17 cellular contexts compared by ENCODE assay signal in the genomic region with DNA sequence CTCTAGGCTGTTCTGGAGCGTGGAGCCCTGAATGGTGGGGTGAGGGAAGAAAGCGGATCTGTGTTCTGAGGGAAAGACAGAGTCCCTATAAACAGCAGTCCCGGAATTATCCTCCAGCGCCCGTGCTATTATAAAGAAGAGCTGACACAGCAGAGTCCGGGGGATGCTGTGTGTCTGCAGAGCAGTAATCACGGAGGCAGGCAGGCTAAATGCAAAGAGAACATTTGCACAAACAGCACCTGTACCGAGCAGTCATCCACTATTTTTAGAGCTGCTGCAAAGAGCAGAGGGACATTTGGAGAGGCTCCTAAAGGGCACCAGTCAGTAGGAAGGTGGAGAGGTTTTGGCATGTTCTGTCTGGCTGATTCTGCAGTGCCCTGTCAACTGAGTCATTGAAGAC.
DNase-seq lines count a peak whose midpoint lies in the region; ATAC-seq and TF ChIP-seq lines count a peak whose summit lies in the region.
"Had no signal": no experiment of that assay in that cellular context is flagged by ENCODE, and none has a peak within 500 bp of the region (broad histone marks: within the 10 kb centered on the region; RNA-seq: fewer than 3 reads in every experiment).

No MANE protein-coding gene starts in this region.

- no peak overlapping the region for H3K27ac Mint-ChIP-seq in neural progenitor cell
- H3K27ac Mint-ChIP-seq: activated CD4-positive, alpha-beta T cell treated with anti-CD3 and anti-CD28 coated beads for 36 hours; activated naive CD4-positive, alpha-beta T cell treated with anti-CD3 and anti-CD28 coated beads, Interleukin-2, amount 10 ng/mL, durations not matched to agents 7 days and 5 days had no signal

- in situ Hi-C loops in gastrocnemius medialis (cut with MboI; ENCODE audit: low sequenced_read_pairs in 4 of 4): loop anchor here in 1 of 4 donors (10.0 kb wide), 1 partner anchor 517 kb away; no protein-coding TSS in a partner anchor

- no peak overlapping the region for H3K9ac ChIP-seq in neural progenitor cell

- no peak overlapping the region for H2AFZ ChIP-seq in neural progenitor cell (replicated peaks)

- H3K4me1 Mint-ChIP-seq in neural progenitor cell: peaks cover 33% of the 10 kb centered on the region
- H3K4me1 Mint-ChIP-seq: activated CD4-positive, alpha-beta T cell treated with anti-CD3 and anti-CD28 coated beads for 36 hours; activated naive CD4-positive, alpha-beta T cell treated with anti-CD3 and anti-CD28 coated beads, Interleukin-2, amount 10 ng/mL, durations not matched to agents 7 days and 5 days had no signal

- peaks cover 54 to 58% of the 10 kb centered on the region in 2 donors for H3K4me1 ChIP-seq in gastrocnemius medialis
- peaks cover 41% of the 10 kb centered on the region for H3K4me1 ChIP-seq in neural progenitor cell
- H3K4me1 ChIP-seq: SJCRH30 had no signal

- peaks cover 6% of the 10 kb centered on the region for H3F3A ChIP-seq in neural progenitor cell (ENCODE audit: low read depth)

- no peak overlapping the region for H3K4me2 ChIP-seq in neural progenitor cell

- ATAC-seq in gastrocnemius medialis: peak; percentile 73 to 75
- ATAC-seq in HG03196 (IDR thresholded peaks at IDR 0.05; ENCODE audit: unreplicated experiment): no peak
- ATAC-seq: activated CD4-positive, alpha-beta T cell treated with anti-CD3 and anti-CD28 coated beads for 36 hours; HCT116 had no signal

- DNase-seq in NCI-H2227 (lab: John Stamatoyannopoulos, UW; ENCODE audit: unreplicated experiment) (peak; percentile 45), SHP77 treated with DMSO at 0.1 percent for 48 hours (lab: John Stamatoyannopoulos, UW) (peak; percentile 58), inferior parietal cortex (ENCODE audit: extremely low spot score) (peak; percentile 53), gastrocnemius medialis (peak; percentile 89 to 92), neural progenitor cell (ENCODE audit: low spot score) (no peak), NCI-H526 treated with DMSO at 0.1 percent for 48 hours (lab: John Stamatoyannopoulos, UW) (no peak)
- DNase-seq: activated CD4-positive, alpha-beta T cell treated with anti-CD3 and anti-CD28 coated beads for 36 hours; activated CD8-positive, alpha-beta memory T cell treated with anti-CD3 and anti-CD28 coated beads, Interleukin-2, amount 50 U/mL, for 48 hours; activated naive CD4-positive, alpha-beta T cell treated with anti-CD3 and anti-CD28 coated beads, Interleukin-2, amount 10 ng/mL, durations not matched to agents 7 days and 5 days; central memory CD4-positive, alpha-beta T cell; NCI-H1092 treated with DMSO at 0.1 percent for 48 hours; NK-92 treated with Interleukin-12 subunit alpha and Interleukin-12 subunit beta, amount 100 ng/mL, for 24 hours; ovary; SJCRH30 had no signal

- no peak for TF ChIP-seq CTCF in gastrocnemius medialis (IDR thresholded peaks at IDR 0.05 in 4 of 5, conservative IDR thresholded peaks at IDR 0.05 in 1 of 5)
- no peak for TF ChIP-seq CTCF in neural progenitor cell (IDR thresholded peaks at IDR 0.05)

- H3K79me2 ChIP-seq in neural progenitor cell (ENCODE audit: low read depth): no peaks in the 10 kb centered on the region

- intact Hi-C loops in gastrocnemius medialis (cut with DNase I; ENCODE audit: low total_unique reads): loop anchor here (5.0 kb wide), 4 partner anchors 61 to 624 kb away; no protein-coding TSS in a partner anchor

- no peaks in the 10 kb centered on the region for H3K27me3 Mint-ChIP-seq in neural progenitor cell (ENCODE audit: insufficient read depth, low read depth)
- H3K27me3 Mint-ChIP-seq: activated naive CD4-positive, alpha-beta T cell treated with anti-CD3 and anti-CD28 coated beads, Interleukin-2, amount 10 ng/mL, durations not matched to agents 7 days and 5 days had no signal

- peak in 1 of 2 donors; percentile 40 for TF ChIP-seq POLR2A in gastrocnemius medialis (IDR thresholded peaks at IDR 0.05)

- no peak overlapping the region for H3K4me3 ChIP-seq in gastrocnemius medialis
- no peak overlapping the region for H3K4me3 ChIP-seq in neural progenitor cell
- H3K4me3 ChIP-seq: ovary, SJCRH30 had no signal

- H4K20me1 ChIP-seq in neural progenitor cell (ENCODE audit: low read depth): no peaks in the 10 kb centered on the region

- H3K36me3 ChIP-seq in gastrocnemius medialis: no peaks in the 10 kb centered on the region
- no peaks in the 10 kb centered on the region for H3K36me3 ChIP-seq in neural progenitor cell
- H3K36me3 ChIP-seq: ovary, SJCRH30 had no signal

- H3K27ac ChIP-seq in gastrocnemius medialis: peak overlapping the region; percentile 82 to 92 (median 90)
- H3K27ac ChIP-seq in neural progenitor cell: no peak overlapping the region
- H3K27ac ChIP-seq: C4-2B, ovary, SJCRH30 had no signal

- H3K9me3 Mint-ChIP-seq in neural progenitor cell: no peaks in the 10 kb centered on the region
- H3K9me3 Mint-ChIP-seq: activated naive CD4-positive, alpha-beta T cell treated with anti-CD3 and anti-CD28 coated beads, Interleukin-2, amount 10 ng/mL, durations not matched to agents 7 days and 5 days had no signal

- H3K36me3 Mint-ChIP-seq in neural progenitor cell: no peaks in the 10 kb centered on the region
- H3K36me3 Mint-ChIP-seq: activated naive CD4-positive, alpha-beta T cell treated with anti-CD3 and anti-CD28 coated beads, Interleukin-2, amount 10 ng/mL, durations not matched to agents 7 days and 5 days had no signal

- no peaks in the 10 kb centered on the region for H3K27me3 ChIP-seq in gastrocnemius medialis
- no peaks in the 10 kb centered on the region for H3K27me3 ChIP-seq in neural progenitor cell
- H3K27me3 ChIP-seq: ovary, SJCRH30 had no signal

- no peak overlapping the region for H3K4me3 Mint-ChIP-seq in neural progenitor cell
- H3K4me3 Mint-ChIP-seq: activated CD4-positive, alpha-beta T cell treated with anti-CD3 and anti-CD28 coated beads for 36 hours; activated naive CD4-positive, alpha-beta T cell treated with anti-CD3 and anti-CD28 coated beads, Interleukin-2, amount 10 ng/mL, durations not matched to agents 7 days and 5 days had no signal

- H3K9me3 ChIP-seq in gastrocnemius medialis (no peaks in the 10 kb centered on the region), neural progenitor cell (ENCODE audit: low read depth) (no peaks in the 10 kb centered on the region)
- H3K9me3 ChIP-seq: ovary, SJCRH30 had no signal

Comparison
In these comparisons a context has a peak if more than half of its experiments do, and no peak if none do; other contexts are left out.
1. DNase-seq: peak in NCI-H2227 (single experiment), SHP77 treated with DMSO at 0.1 percent for 48 hours (single experiment), inferior parietal cortex (single experiment) and gastrocnemius medialis (2 of 2); none in neural progenitor cell (single experiment) and NCI-H526 treated with DMSO at 0.1 percent for 48 hours (single experiment).